ENCODE assay signal across 24 cellular contexts in the genomic region with DNA sequence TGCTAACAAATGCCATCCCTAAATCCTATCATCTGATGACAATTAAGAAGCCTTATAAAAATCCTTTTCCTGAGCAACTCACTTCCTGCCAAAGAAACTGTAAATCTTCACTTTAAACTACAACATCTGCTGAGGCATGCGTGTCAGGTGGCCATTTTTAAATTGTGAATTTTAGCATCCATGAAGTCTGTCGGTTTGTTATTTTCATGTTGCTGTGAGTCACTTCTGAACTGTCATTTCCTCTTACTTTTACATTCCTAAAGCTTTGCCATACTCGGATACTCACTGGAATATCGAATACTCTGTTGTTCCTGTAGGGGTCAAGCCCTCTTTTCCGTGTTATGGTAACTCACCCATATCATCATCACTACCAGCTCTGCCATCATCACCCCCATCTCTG. TPM values are rescaled to one million over a fixed set of nuclear protein-coding genes. Genes with fewer than 3 reads are reported as not detected.
A peak's percentile ranks its signal among the peaks of the same experiment; 100 is the strongest.
DNase-seq lines count a peak whose midpoint lies in the region; ATAC-seq and TF ChIP-seq lines count a peak whose summit lies in the region.
"Had no signal": no experiment of that assay in that cellular context is flagged by ENCODE, and none has a peak within 500 bp of the region (broad histone marks: within the 10 kb centered on the region; RNA-seq: fewer than 3 reads in every experiment).

No MANE protein-coding gene starts in this region.

- in situ Hi-C loops in brain microvascular endothelial cell (cut with HindIII; ENCODE audit: low pct_ligation_motif_present, low sequenced_read_pairs), result no loop called here

- H3K36me3 ChIP-seq in BJ (ENCODE audit: control insufficient read depth, insufficient read depth, low read length), result no peaks in the 10 kb centered on the region
- no peaks in the 10 kb centered on the region for H3K36me3 ChIP-seq in brain microvascular endothelial cell (replicated peaks)
- H3K36me3 ChIP-seq: heart right ventricle, lower lobe of right lung, ovary, sigmoid colon, upper lobe of left lung had no signal

- peak overlapping the region; percentile 14 for H3K27ac Mint-ChIP-seq in HFFc6
- no peak overlapping the region for H3K27ac Mint-ChIP-seq in activated T-helper 1 cell treated with anti-CD3 and anti-CD28 coated beads, Interleukin-12 subunit alpha, Interleukin-12 subunit beta, Interleukin-2, Interleukin-4 antibody, amounts not matched to agents 30 ng/mL and 10 ng/mL and 1 ng/mL, durations not matched to agents 14 hours and 24 hours and 36 hours
- H3K27ac Mint-ChIP-seq: activated naive CD4-positive, alpha-beta T cell treated with anti-CD3 and anti-CD28 coated beads, Interleukin-2, amount 50 U/mL, for 72 hours; activated T-cell treated with anti-CD3 and anti-CD28 coated beads, Interleukin-2, amount 50 U/mL, for 72 hours; T-helper 2 cell treated with Interferon-gamma antibody and Interleukin-4, amounts not matched to agents 5 μg/mL and 100 μg/mL, for 36 hours had no signal

- H3K4me1 Mint-ChIP-seq in HFFc6 (ENCODE audit: low read depth), result peaks cover 20% of the 10 kb centered on the region
- H3K4me1 Mint-ChIP-seq in activated T-helper 1 cell treated with anti-CD3 and anti-CD28 coated beads, Interleukin-12 subunit alpha, Interleukin-12 subunit beta, Interleukin-2, Interleukin-4 antibody, amounts not matched to agents 30 ng/mL and 10 ng/mL and 1 ng/mL, durations not matched to agents 14 hours and 24 hours and 36 hours (ENCODE audit: low read depth), result no peaks in the 10 kb centered on the region
- H3K4me1 Mint-ChIP-seq: stimulated activated naive CD8-positive, alpha-beta T cell treated with anti-CD3 and anti-CD28 coated beads, Interleukin-15, amount 100 ng/mL, for 72 hours had no signal

- H3K27me3 ChIP-seq in BJ (ENCODE audit: control insufficient read depth, insufficient read depth, low read length) (no peaks in the 10 kb centered on the region), brain microvascular endothelial cell (replicated peaks) (no peaks in the 10 kb centered on the region)
- H3K27me3 ChIP-seq: ovary, sigmoid colon, upper lobe of left lung had no signal

- H3K9me3 Mint-ChIP-seq in HFFc6, result no peaks in the 10 kb centered on the region
- H3K9me3 Mint-ChIP-seq in activated T-helper 1 cell treated with anti-CD3 and anti-CD28 coated beads, Interleukin-12 subunit alpha, Interleukin-12 subunit beta, Interleukin-2, Interleukin-4 antibody, amounts not matched to agents 30 ng/mL and 10 ng/mL and 1 ng/mL, durations not matched to agents 14 hours and 24 hours and 36 hours, result no peaks in the 10 kb centered on the region
- H3K9me3 Mint-ChIP-seq: activated naive CD4-positive, alpha-beta T cell treated with anti-CD3 and anti-CD28 coated beads, Interleukin-2, amount 50 U/mL, for 72 hours; T-helper 2 cell treated with Interferon-gamma antibody and Interleukin-4, amounts not matched to agents 5 μg/mL and 100 μg/mL, for 36 hours had no signal

- intact Hi-C loops in activated T-helper 1 cell treated with anti-CD3 and anti-CD28 coated beads, Interleukin-12 subunit alpha, Interleukin-12 subunit beta, Interleukin-2, Interleukin-4 antibody, amounts not matched to agents 30 ng/mL and 10 ng/mL and 1 ng/mL, durations not matched to agents 14 hours and 24 hours and 36 hours (cut with micrococcal nuclease), result no loop called here

- TF ChIP-seq CTCF in BJ (IDR thresholded peaks at IDR 0.05; ENCODE audit: insufficient read depth, low read depth, low read length) (no peak), HFFc6 (IDR thresholded peaks at IDR 0.05) (peak; percentile 15; the same call in 1 of the 2 replicates), brain microvascular endothelial cell (IDR thresholded peaks at IDR 0.05; ENCODE audit: low read depth, low read length, missing control alignments) (no peak), coronary artery (IDR thresholded peaks at IDR 0.05) (no peak)

- H3K4me3 Mint-ChIP-seq in HFFc6, result peak overlapping the region; percentile 6
- no peak overlapping the region for H3K4me3 Mint-ChIP-seq in activated T-helper 1 cell treated with anti-CD3 and anti-CD28 coated beads, Interleukin-12 subunit alpha, Interleukin-12 subunit beta, Interleukin-2, Interleukin-4 antibody, amounts not matched to agents 30 ng/mL and 10 ng/mL and 1 ng/mL, durations not matched to agents 14 hours and 24 hours and 36 hours
- H3K4me3 Mint-ChIP-seq: activated T-cell treated with anti-CD3 and anti-CD28 coated beads, Interleukin-2, amount 50 U/mL, for 72 hours; stimulated activated naive CD8-positive, alpha-beta T cell treated with anti-CD3 and anti-CD28 coated beads, Interleukin-15, amount 100 ng/mL, for 72 hours; T-helper 2 cell treated with Interferon-gamma antibody and Interleukin-4, amounts not matched to agents 5 μg/mL and 100 μg/mL, for 36 hours had no signal

- POLR2A ChIA-PET in BJ (lab: Charles Lee), result no interaction called here

- DNase-seq in BJ (ENCODE audit: low read depth), result peak; percentile 66
- peak; percentile 54 for DNase-seq in HFFc6
- DNase-seq in brain microvascular endothelial cell, result no peak
- peak; percentile 13 for DNase-seq in myocyte (ENCODE audit: low read depth)
- no peak for DNase-seq in activated T-helper 1 cell treated with anti-CD3 and anti-CD28 coated beads, Interleukin-12 subunit alpha, Interleukin-12 subunit beta, Interleukin-2, Interleukin-4 antibody, amounts not matched to agents 30 ng/mL and 10 ng/mL and 1 ng/mL, durations not matched to agents 14 hours and 24 hours and 36 hours (ENCODE audit: low spot score)
- no peak for DNase-seq in activated CD4-positive, alpha-beta T cell treated with anti-CD3 and anti-CD28 coated beads, Interleukin-2, amount 50 U/mL, for 4 hours
- no peak for DNase-seq in coronary artery (ENCODE audit: low spot score)
- DNase-seq: activated CD8-positive, alpha-beta memory T cell treated with anti-CD3 and anti-CD28 coated beads for 24 hours; activated T-cell treated with anti-CD3 and anti-CD28 coated beads, Interleukin-2, amount 50 U/mL, for 72 hours; Calu3; heart right ventricle; lower lobe of right lung; NCI-H187 treated with DMSO at 0.1 percent for 48 hours; NCI-H524 treated with DMSO at 0.1 percent for 48 hours; ovary; sigmoid colon; stimulated activated CD4-positive, alpha-beta T cell treated with anti-CD3 and anti-CD28 coated beads, Interleukin-1b, Interleukin-23, amount 100 ng/mL, for 48 hours; stimulated activated naive CD8-positive, alpha-beta T cell treated with anti-CD3 and anti-CD28 coated beads, Interleukin-15, amount 100 ng/mL, for 72 hours; upper lobe of left lung had no signal

- no peak for ATAC-seq in GM21360 (IDR thresholded peaks at IDR 0.05; ENCODE audit: unreplicated experiment)
- ATAC-seq: activated naive CD4-positive, alpha-beta T cell treated with anti-CD3 and anti-CD28 coated beads, Interleukin-2, amount 50 U/mL, for 72 hours; activated T-cell treated with anti-CD3 and anti-CD28 coated beads, Interleukin-2, amount 50 U/mL, for 72 hours; esophagus mucosa; stimulated activated naive CD8-positive, alpha-beta T cell treated with anti-CD3 and anti-CD28 coated beads, Interleukin-15, amount 100 ng/mL, for 72 hours had no signal

- H3K4me3 ChIP-seq in BJ (ENCODE audit: low read depth, low read length), result no peak overlapping the region
- H3K4me3 ChIP-seq in brain microvascular endothelial cell (ENCODE audit: low read depth, low read length), result no peak overlapping the region
- no peak overlapping the region for H3K4me3 ChIP-seq in coronary artery
- H3K4me3 ChIP-seq: heart right ventricle, lower lobe of right lung, ovary, sigmoid colon, upper lobe of left lung had no signal

- no peaks in the 10 kb centered on the region for H3K27me3 Mint-ChIP-seq in HFFc6 (ENCODE audit: insufficient read depth)
- peaks cover 2% of the 10 kb centered on the region for H3K27me3 Mint-ChIP-seq in activated T-helper 1 cell treated with anti-CD3 and anti-CD28 coated beads, Interleukin-12 subunit alpha, Interleukin-12 subunit beta, Interleukin-2, Interleukin-4 antibody, amounts not matched to agents 30 ng/mL and 10 ng/mL and 1 ng/mL, durations not matched to agents 14 hours and 24 hours and 36 hours (ENCODE audit: insufficient read depth)
- H3K27me3 Mint-ChIP-seq: stimulated activated naive CD8-positive, alpha-beta T cell treated with anti-CD3 and anti-CD28 coated beads, Interleukin-15, amount 100 ng/mL, for 72 hours had no signal

- no peaks in the 10 kb centered on the region for H3K36me3 Mint-ChIP-seq in HFFc6 (ENCODE audit: low read depth)
- no peaks in the 10 kb centered on the region for H3K36me3 Mint-ChIP-seq in activated T-helper 1 cell treated with anti-CD3 and anti-CD28 coated beads, Interleukin-12 subunit alpha, Interleukin-12 subunit beta, Interleukin-2, Interleukin-4 antibody, amounts not matched to agents 30 ng/mL and 10 ng/mL and 1 ng/mL, durations not matched to agents 14 hours and 24 hours and 36 hours (ENCODE audit: low read depth)
- H3K36me3 Mint-ChIP-seq: activated naive CD4-positive, alpha-beta T cell treated with anti-CD3 and anti-CD28 coated beads, Interleukin-2, amount 50 U/mL, for 72 hours had no signal

- CTCF ChIA-PET in BJ (lab: Yijun Ruan, JAX), result no interaction called here

- H3K27ac ChIP-seq in brain microvascular endothelial cell (peak overlapping the region; percentile 15), coronary artery (no peak overlapping the region)
- H3K27ac ChIP-seq: heart right ventricle, lower lobe of right lung, ovary, sigmoid colon, upper lobe of left lung had no signal

RNA-seq across cellular contexts. Expression of gene TMEM26, which starts 34.3 kb away (rescaled TPM):
- polyA plus RNA-seq in BJ (2011; rRNA removed), result 1.3 TPM in 2 replicates
- 1.4 and 1.5 TPM in 2 replicates for polyA minus RNA-seq in BJ (2011; rRNA and poly(A)+ RNA removed)
- total RNA-seq in HFFc6 (2021; fragmentation: NEBNext Ultra II Directional; extraction: Animal tissue kit (Norgen Biotek cat#: 25700)), result not detected
- 2.3 and 2.6 TPM in 2 replicates for total RNA-seq in myocyte
- 0.23 TPM for polyA plus RNA-seq in myocyte (2012)
- total RNA-seq in activated T-helper 1 cell treated with anti-CD3 and anti-CD28 coated beads, Interleukin-12 subunit alpha, Interleukin-12 subunit beta, Interleukin-2, Interleukin-4 antibody, amounts not matched to agents 30 ng/mL and 10 ng/mL and 1 ng/mL, durations not matched to agents 14 hours and 24 hours and 36 hours, result not detected in 2 replicates
- total RNA-seq: activated naive CD4-positive, alpha-beta T cell treated with anti-CD3 and anti-CD28 coated beads, Interleukin-2, amount 50 U/mL, for 72 hours; activated T-cell treated with anti-CD3 and anti-CD28 coated beads, Interleukin-2, amount 50 U/mL, for 72 hours; Calu3; dermis microvascular lymphatic vessel endothelial cell had no signal

Comparison
In these comparisons a context has a peak if more than half of its experiments do, and no peak if none do; other contexts are left out.
1. DNase-seq: peak in BJ (single experiment), HFFc6 (single experiment) and myocyte (single experiment); none in brain microvascular endothelial cell (single experiment), activated T-helper 1 cell treated with anti-CD3 and anti-CD28 coated beads, Interleukin-12 subunit alpha, Interleukin-12 subunit beta, Interleukin-2, Interleukin-4 antibody, amounts not matched to agents 30 ng/mL and 10 ng/mL and 1 ng/mL, durations not matched to agents 14 hours and 24 hours and 36 hours (single experiment), activated CD4-positive, alpha-beta T cell treated with anti-CD3 and anti-CD28 coated beads, Interleukin-2, amount 50 U/mL, for 4 hours (0 of 2) and coronary artery (single experiment).